In genomic region chr19:55599468-55600335, GRCh38 we compare ENCODE assay signal across 1 cellular context.
TF ChIP-seq lines count a peak whose summit lies in the region.

Gene FIZ1, minus strand, starts transcription at chr19:55599517. Its CDS starts 1,652 bp downstream, at chr19:55597865.
A gene with protein sequence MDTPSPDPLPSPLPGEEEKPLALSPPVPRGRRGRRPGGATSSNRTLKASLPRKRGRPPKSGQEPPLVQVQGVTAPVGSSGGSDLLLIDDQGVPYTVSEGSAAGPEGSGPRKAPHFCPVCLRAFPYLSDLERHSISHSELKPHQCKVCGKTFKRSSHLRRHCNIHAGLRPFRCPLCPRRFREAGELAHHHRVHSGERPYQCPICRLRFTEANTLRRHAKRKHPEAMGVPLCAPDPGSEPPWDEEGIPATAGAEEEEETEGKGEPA (plus strand): TSS chr19:55600288. CDS start chr19:55602113, 1,825 bp downstream.

TF ChIP-seq in HepG2, 621 proteins besides CTCF, POLR2A, EP300 and RAD21 (continued from another document and continues in another):
- TF ChIP-seq ZBTB14 (CRISPR knock-in tag; IDR thresholded peaks at IDR 0.05) (peak; percentile 87), ZNF747 (CRISPR knock-in tag; IDR thresholded peaks at IDR 0.05; ENCODE audit: borderline replicate concordance) (no peak), TBP (CRISPR knock-in tag; IDR thresholded peaks at IDR 0.05) (no peak), CHCHD3 (CRISPR knock-in tag; IDR thresholded peaks at IDR 0.05) (no peak), HDAC6 (IDR thresholded peaks at IDR 0.05; ENCODE audit: low read depth, low read length) (no peak), ATRX (CRISPR knock-in tag; IDR thresholded peaks at IDR 0.05; ENCODE audit: borderline replicate concordance) (no peak), BATF2 (CRISPR knock-in tag; IDR thresholded peaks at IDR 0.05) (no peak), JUN (CRISPR knock-in tag; IDR thresholded peaks at IDR 0.05) (no peak; the same call in 1 of the 2 replicates), CCDC6 (CRISPR knock-in tag; IDR thresholded peaks at IDR 0.05) (0 out of 2 replicates have a peak, but pooled peaks have one; percentile 44), TP53 (CRISPR knock-in tag; conservative IDR thresholded peaks at IDR 0.05) (no peak), ZBTB10 (CRISPR knock-in tag; IDR thresholded peaks at IDR 0.05; ENCODE audit: borderline replicate concordance) (peak; percentile 45; the same call in 1 of the 2 replicates), HOXA5 (CRISPR knock-in tag; IDR thresholded peaks at IDR 0.05) (no peak), ZNF672 (CRISPR knock-in tag; IDR thresholded peaks at IDR 0.05) (no peak), GATAD2A (CRISPR knock-in tag; IDR thresholded peaks at IDR 0.05) (peak; percentile 12; the same call in 1 of the 2 replicates), ZNF431 (CRISPR knock-in tag; IDR thresholded peaks at IDR 0.05; ENCODE audit: borderline replicate concordance, low read depth) (no peak), ZSCAN9 (CRISPR knock-in tag; IDR thresholded peaks at IDR 0.05; ENCODE audit: borderline replicate concordance) (no peak; the same call in 1 of the 2 replicates), PPARG (CRISPR knock-in tag; conservative IDR thresholded peaks at IDR 0.05) (no peak), ZNF235 (CRISPR knock-in tag; IDR thresholded peaks at IDR 0.05; ENCODE audit: borderline replicate concordance) (no peak), SPEN (CRISPR knock-in tag; IDR thresholded peaks at IDR 0.05; ENCODE audit: low read depth) (0 out of 2 replicates have a peak, but pooled peaks have one; percentile 44), KMT2B (CRISPR knock-in tag; IDR thresholded peaks at IDR 0.05) (no peak), STAT5B (CRISPR knock-in tag; IDR thresholded peaks at IDR 0.05) (no peak), FUBP1 (CRISPR knock-in tag; IDR thresholded peaks at IDR 0.05; ENCODE audit: borderline replicate concordance) (no peak), SALL2 (CRISPR knock-in tag; IDR thresholded peaks at IDR 0.05) (peak; percentile 81; the same call in 1 of the 2 replicates), SALL1 (CRISPR knock-in tag; IDR thresholded peaks at IDR 0.05) (peak; percentile 55; the same call in 1 of the 2 replicates), ZMAT5 (CRISPR knock-in tag; IDR thresholded peaks at IDR 0.05; ENCODE audit: borderline replicate concordance, low read depth) (no peak), CERS6 (CRISPR knock-in tag; IDR thresholded peaks at IDR 0.05) (no peak), ZNF784 (CRISPR knock-in tag; IDR thresholded peaks at IDR 0.05; ENCODE audit: borderline replicate concordance) (no peak; the same call in 1 of the 2 replicates), RBAK (CRISPR knock-in tag; IDR thresholded peaks at IDR 0.05) (no peak), NFE2L2 (IDR thresholded peaks at IDR 0.05; ENCODE audit: low read length) (no peak), ZNF574 (CRISPR knock-in tag; IDR thresholded peaks at IDR 0.05) (peak; percentile 82), PCBP1 (IDR thresholded peaks at IDR 0.05; ENCODE audit: borderline replicate concordance, low read depth, low read length) (peak; percentile 74; the same call in 1 of the 2 replicates), PHF21A (CRISPR knock-in tag; IDR thresholded peaks at IDR 0.05) (peak; percentile 56; the same call in 1 of the 2 replicates), ZNF577 (CRISPR knock-in tag; IDR thresholded peaks at IDR 0.05; ENCODE audit: borderline replicate concordance, low read depth) (no peak), HHEX (CRISPR knock-in tag; IDR thresholded peaks at IDR 0.05) (no peak), MIXL1 (CRISPR knock-in tag; IDR thresholded peaks at IDR 0.05) (peak; percentile 69), ZNF547 (CRISPR knock-in tag; IDR thresholded peaks at IDR 0.05) (peak; percentile 52; the same call in 1 of the 2 replicates)
- TF ChIP-seq, protein P1, sequence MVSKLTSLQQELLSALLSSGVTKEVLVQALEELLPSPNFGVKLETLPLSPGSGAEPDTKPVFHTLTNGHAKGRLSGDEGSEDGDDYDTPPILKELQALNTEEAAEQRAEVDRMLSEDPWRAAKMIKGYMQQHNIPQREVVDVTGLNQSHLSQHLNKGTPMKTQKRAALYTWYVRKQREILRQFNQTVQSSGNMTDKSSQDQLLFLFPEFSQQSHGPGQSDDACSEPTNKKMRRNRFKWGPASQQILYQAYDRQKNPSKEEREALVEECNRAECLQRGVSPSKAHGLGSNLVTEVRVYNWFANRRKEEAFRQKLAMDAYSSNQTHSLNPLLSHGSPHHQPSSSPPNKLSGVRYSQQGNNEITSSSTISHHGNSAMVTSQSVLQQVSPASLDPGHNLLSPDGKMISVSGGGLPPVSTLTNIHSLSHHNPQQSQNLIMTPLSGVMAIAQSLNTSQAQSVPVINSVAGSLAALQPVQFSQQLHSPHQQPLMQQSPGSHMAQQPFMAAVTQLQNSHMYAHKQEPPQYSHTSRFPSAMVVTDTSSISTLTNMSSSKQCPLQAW (CRISPR knock-in tag; IDR thresholded peaks at IDR 0.05): peak; percentile 36
- TF ChIP-seq, protein P2, sequence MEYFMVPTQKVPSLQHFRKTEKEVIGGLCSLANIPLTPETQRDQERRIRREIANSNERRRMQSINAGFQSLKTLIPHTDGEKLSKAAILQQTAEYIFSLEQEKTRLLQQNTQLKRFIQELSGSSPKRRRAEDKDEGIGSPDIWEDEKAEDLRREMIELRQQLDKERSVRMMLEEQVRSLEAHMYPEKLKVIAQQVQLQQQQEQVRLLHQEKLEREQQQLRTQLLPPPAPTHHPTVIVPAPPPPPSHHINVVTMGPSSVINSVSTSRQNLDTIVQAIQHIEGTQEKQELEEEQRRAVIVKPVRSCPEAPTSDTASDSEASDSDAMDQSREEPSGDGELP (IDR thresholded peaks at IDR 0.05; ENCODE audit: borderline replicate concordance, low read depth): no peak
- TF ChIP-seq, protein P3, sequence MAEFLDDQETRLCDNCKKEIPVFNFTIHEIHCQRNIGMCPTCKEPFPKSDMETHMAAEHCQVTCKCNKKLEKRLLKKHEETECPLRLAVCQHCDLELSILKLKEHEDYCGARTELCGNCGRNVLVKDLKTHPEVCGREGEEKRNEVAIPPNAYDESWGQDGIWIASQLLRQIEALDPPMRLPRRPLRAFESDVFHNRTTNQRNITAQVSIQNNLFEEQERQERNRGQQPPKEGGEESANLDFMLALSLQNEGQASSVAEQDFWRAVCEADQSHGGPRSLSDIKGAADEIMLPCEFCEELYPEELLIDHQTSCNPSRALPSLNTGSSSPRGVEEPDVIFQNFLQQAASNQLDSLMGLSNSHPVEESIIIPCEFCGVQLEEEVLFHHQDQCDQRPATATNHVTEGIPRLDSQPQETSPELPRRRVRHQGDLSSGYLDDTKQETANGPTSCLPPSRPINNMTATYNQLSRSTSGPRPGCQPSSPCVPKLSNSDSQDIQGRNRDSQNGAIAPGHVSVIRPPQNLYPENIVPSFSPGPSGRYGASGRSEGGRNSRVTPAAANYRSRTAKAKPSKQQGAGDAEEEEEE (CRISPR knock-in tag; IDR thresholded peaks at IDR 0.05; ENCODE audit: borderline replicate concordance): no peak
- TF ChIP-seq, protein P4, sequence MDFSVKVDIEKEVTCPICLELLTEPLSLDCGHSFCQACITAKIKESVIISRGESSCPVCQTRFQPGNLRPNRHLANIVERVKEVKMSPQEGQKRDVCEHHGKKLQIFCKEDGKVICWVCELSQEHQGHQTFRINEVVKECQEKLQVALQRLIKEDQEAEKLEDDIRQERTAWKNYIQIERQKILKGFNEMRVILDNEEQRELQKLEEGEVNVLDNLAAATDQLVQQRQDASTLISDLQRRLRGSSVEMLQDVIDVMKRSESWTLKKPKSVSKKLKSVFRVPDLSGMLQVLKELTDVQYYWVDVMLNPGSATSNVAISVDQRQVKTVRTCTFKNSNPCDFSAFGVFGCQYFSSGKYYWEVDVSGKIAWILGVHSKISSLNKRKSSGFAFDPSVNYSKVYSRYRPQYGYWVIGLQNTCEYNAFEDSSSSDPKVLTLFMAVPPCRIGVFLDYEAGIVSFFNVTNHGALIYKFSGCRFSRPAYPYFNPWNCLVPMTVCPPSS (IDR thresholded peaks at IDR 0.05): no peak
- TF ChIP-seq, protein P5, sequence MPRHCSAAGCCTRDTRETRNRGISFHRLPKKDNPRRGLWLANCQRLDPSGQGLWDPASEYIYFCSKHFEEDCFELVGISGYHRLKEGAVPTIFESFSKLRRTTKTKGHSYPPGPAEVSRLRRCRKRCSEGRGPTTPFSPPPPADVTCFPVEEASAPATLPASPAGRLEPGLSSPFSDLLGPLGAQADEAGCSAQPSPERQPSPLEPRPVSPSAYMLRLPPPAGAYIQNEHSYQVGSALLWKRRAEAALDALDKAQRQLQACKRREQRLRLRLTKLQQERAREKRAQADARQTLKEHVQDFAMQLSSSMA (CRISPR knock-in tag; IDR thresholded peaks at IDR 0.05): no peak
